Comparison of ENCODE assay signal across 1 cellular context in the genomic region with DNA sequence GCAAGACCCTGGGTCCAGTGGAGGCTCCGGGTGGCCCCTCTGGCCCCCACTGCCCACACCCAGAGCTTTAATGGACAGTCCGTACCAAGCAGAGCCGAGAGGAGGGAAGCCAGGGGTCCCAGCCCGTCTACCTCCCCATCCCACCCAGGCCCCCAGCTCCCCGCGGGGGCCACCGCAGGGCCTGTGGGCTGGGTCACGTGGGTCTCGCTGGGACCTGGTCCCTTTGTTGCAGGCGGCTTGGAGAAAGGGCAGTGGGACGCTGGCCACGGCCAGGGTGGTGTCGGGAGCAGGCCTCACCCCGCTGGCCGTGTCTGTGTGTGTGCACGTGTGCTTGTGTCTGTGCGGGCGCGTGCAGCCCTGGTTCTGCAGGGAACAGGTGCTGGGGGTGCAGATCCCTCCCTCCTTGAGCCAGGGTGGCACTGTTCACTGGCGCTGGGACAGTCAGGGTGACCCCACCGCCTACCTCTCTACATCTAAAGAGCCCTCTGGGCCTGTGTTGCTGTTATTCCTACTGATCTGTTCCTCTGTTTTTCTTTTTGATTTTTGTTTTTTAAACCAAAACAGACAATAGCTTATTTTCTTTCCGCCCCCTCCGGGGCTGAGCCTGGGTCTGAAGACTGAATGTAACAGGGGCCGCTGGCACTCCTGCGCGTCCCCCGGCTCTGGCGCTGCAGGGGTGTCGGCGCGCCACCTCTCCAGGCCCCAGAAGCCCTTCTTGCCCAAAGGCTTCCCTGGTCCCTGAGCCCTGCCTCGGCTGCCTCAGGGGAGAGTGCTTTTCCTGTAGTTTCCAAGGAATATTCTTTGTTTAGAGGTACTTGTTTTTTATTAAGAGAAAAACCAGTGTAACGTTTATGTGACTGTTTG.
A peak's percentile ranks its signal among the peaks of the same experiment; 100 is the strongest.
TF ChIP-seq lines count a peak whose summit lies in the region.

No MANE protein-coding gene starts in this region.

TF ChIP-seq in K562, 482 proteins besides CTCF, POLR2A, EP300 and RAD21 (continues in another document):
- TF ChIP-seq YY1 (IDR thresholded peaks at IDR 0.05; ENCODE audit: borderline replicate concordance in 1 of 3, control insufficient read depth in 1 of 3, extremely low read depth in 1 of 3, insufficient read depth in 3 of 3, insufficient read length in 1 of 3, insufficient replicate concordance in 2 of 3, low read depth in 1 of 3, low read length in 2 of 3) (peak in 1 of 3 experiments; percentile 5), ZBTB7A (IDR thresholded peaks at IDR 0.05; ENCODE audit: borderline replicate concordance, control insufficient read depth, low read depth, low read length) (no peak), POLR2AphosphoS5 (IDR thresholded peaks at IDR 0.05; ENCODE audit: control insufficient read depth, insufficient read depth, low read depth, low read length) (0 out of 2 replicates have a peak, but pooled peaks have one; percentile 29), ATF1 (CRISPR knock-in tag; IDR thresholded peaks at IDR 0.05) (peak; percentile 14; the same call in 1 of the 2 replicates), ATF1 (tag; IDR thresholded peaks at IDR 0.05) (no peak), ZNF282 (CRISPR knock-in tag; IDR thresholded peaks at IDR 0.05) (0 out of 2 replicates have a peak, but pooled peaks have one; percentile 26), POLR2B (IDR thresholded peaks at IDR 0.05; ENCODE audit: low read depth, partially characterized antibody) (peak; percentile 61), HMGN3 (IDR thresholded peaks at IDR 0.05; ENCODE audit: borderline replicate concordance, extremely low read depth, insufficient read length, low read depth, low read length) (peak; percentile 50), TGIF2 (CRISPR knock-in tag; IDR thresholded peaks at IDR 0.05) (peak; percentile 44; the same call in 1 of the 2 replicates), ZNF507 (tag; conservative IDR thresholded peaks at IDR 0.05) (no peak), BRCA1 (IDR thresholded peaks at IDR 0.05) (no peak), BRCA1 (CRISPR knock-in tag; IDR thresholded peaks at IDR 0.05) (peak; percentile 92; the same call in 1 of the 2 replicates), POLR2G (IDR thresholded peaks at IDR 0.05; ENCODE audit: low read depth, low read length) (peak; percentile 82), SREBF1 (IDR thresholded peaks at IDR 0.05; ENCODE audit: borderline replicate concordance, low read depth, low read length) (no peak), MEF2A (IDR thresholded peaks at IDR 0.05; ENCODE audit: control insufficient read depth, low read depth, low read length) (no peak), ZNF668 (CRISPR knock-in tag; IDR thresholded peaks at IDR 0.05) (0 out of 2 replicates have a peak, but pooled peaks have one; percentile 43), ZFX (CRISPR knock-in tag; IDR thresholded peaks at IDR 0.05) (0 out of 2 replicates have a peak, but pooled peaks have one; percentile 21), MTA3 (IDR thresholded peaks at IDR 0.05; ENCODE audit: borderline replicate concordance) (peak; percentile 26), FOXK2 (conservative IDR thresholded peaks at IDR 0.05 in 1 of 2, IDR thresholded peaks at IDR 0.05 in 1 of 2; ENCODE audit: low read depth in 2 of 2) (no peak), CBX1 (IDR thresholded peaks at IDR 0.05; ENCODE audit: low read depth) (peak; percentile 33; the same call in 1 of the 2 replicates), FOXA3 (CRISPR knock-in tag; conservative IDR thresholded peaks at IDR 0.05 in 1 of 2, IDR thresholded peaks at IDR 0.05 in 1 of 2) (peak in 1 of 2 experiments; percentile 62; a peak in 1 of 4 replicates), ZNF143 (CRISPR knock-in tag; IDR thresholded peaks at IDR 0.05) (peak; percentile 36; the same call in 1 of the 2 replicates), FOXP1 (CRISPR knock-in tag; IDR thresholded peaks at IDR 0.05) (0 out of 2 replicates have a peak, but pooled peaks have one; percentile 57), SUPT5H (IDR thresholded peaks at IDR 0.05) (0 out of 2 replicates have a peak, but pooled peaks have one; percentile 57), FOXM1 (IDR thresholded peaks at IDR 0.05; ENCODE audit: low read depth) (no peak), FOXM1 (CRISPR knock-in tag; IDR thresholded peaks at IDR 0.05; ENCODE audit: low read depth) (no peak), ZNF431 (CRISPR knock-in tag; IDR thresholded peaks at IDR 0.05) (peak; percentile 23; the same call in 1 of the 2 replicates), GABPB2 (CRISPR knock-in tag; conservative IDR thresholded peaks at IDR 0.05) (0 out of 2 replicates have a peak, but pooled peaks have one; percentile 50), TAF15 (IDR thresholded peaks at IDR 0.05; ENCODE audit: low read depth, low read length) (peak; percentile 50; the same call in 1 of the 2 replicates), ELF2 (CRISPR knock-in tag; IDR thresholded peaks at IDR 0.05) (no peak), TEAD4 (IDR thresholded peaks at IDR 0.05; ENCODE audit: low read length) (no peak), TEAD4 (CRISPR knock-in tag; IDR thresholded peaks at IDR 0.05; ENCODE audit: borderline replicate concordance) (0 out of 2 replicates have a peak, but pooled peaks have one; percentile 35), CEBPG (CRISPR knock-in tag; IDR thresholded peaks at IDR 0.05) (peak; percentile 34; the same call in 1 of the 2 replicates), CEBPG (tag; conservative IDR thresholded peaks at IDR 0.05 in 1 of 2, IDR thresholded peaks at IDR 0.05 in 1 of 2) (no peak), SIN3A (IDR thresholded peaks at IDR 0.05; ENCODE audit: borderline replicate concordance in 2 of 2, control insufficient read depth in 1 of 2, low read depth in 2 of 2, low read length in 2 of 2) (no peak), ZC3H8 (IDR thresholded peaks at IDR 0.05) (no peak), CTBP1 (IDR thresholded peaks at IDR 0.05; ENCODE audit: borderline replicate concordance) (no peak), NUFIP1 (IDR thresholded peaks at IDR 0.05; ENCODE audit: partially characterized antibody) (no peak), MED1 (CRISPR knock-in tag; IDR thresholded peaks at IDR 0.05; ENCODE audit: borderline replicate concordance) (0 out of 2 replicates have a peak, but pooled peaks have one; percentile 82), CREB1 (IDR thresholded peaks at IDR 0.05) (0 out of 2 replicates have a peak, but pooled peaks have one; percentile 29), CREB1 (CRISPR knock-in tag; IDR thresholded peaks at IDR 0.05) (no peak), MYNN (IDR thresholded peaks at IDR 0.05) (peak; percentile 16), MYNN (CRISPR knock-in tag; IDR thresholded peaks at IDR 0.05) (no peak)
- TF ChIP-seq, protein P1, sequence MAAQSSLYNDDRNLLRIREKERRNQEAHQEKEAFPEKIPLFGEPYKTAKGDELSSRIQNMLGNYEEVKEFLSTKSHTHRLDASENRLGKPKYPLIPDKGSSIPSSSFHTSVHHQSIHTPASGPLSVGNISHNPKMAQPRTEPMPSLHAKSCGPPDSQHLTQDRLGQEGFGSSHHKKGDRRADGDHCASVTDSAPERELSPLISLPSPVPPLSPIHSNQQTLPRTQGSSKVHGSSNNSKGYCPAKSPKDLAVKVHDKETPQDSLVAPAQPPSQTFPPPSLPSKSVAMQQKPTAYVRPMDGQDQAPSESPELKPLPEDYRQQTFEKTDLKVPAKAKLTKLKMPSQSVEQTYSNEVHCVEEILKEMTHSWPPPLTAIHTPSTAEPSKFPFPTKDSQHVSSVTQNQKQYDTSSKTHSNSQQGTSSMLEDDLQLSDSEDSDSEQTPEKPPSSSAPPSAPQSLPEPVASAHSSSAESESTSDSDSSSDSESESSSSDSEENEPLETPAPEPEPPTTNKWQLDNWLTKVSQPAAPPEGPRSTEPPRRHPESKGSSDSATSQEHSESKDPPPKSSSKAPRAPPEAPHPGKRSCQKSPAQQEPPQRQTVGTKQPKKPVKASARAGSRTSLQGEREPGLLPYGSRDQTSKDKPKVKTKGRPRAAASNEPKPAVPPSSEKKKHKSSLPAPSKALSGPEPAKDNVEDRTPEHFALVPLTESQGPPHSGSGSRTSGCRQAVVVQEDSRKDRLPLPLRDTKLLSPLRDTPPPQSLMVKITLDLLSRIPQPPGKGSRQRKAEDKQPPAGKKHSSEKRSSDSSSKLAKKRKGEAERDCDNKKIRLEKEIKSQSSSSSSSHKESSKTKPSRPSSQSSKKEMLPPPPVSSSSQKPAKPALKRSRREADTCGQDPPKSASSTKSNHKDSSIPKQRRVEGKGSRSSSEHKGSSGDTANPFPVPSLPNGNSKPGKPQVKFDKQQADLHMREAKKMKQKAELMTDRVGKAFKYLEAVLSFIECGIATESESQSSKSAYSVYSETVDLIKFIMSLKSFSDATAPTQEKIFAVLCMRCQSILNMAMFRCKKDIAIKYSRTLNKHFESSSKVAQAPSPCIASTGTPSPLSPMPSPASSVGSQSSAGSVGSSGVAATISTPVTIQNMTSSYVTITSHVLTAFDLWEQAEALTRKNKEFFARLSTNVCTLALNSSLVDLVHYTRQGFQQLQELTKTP (IDR thresholded peaks at IDR 0.05; ENCODE audit: low read depth in 1 of 2, partially characterized antibody in 2 of 2) = no peak
- TF ChIP-seq, protein P2, sequence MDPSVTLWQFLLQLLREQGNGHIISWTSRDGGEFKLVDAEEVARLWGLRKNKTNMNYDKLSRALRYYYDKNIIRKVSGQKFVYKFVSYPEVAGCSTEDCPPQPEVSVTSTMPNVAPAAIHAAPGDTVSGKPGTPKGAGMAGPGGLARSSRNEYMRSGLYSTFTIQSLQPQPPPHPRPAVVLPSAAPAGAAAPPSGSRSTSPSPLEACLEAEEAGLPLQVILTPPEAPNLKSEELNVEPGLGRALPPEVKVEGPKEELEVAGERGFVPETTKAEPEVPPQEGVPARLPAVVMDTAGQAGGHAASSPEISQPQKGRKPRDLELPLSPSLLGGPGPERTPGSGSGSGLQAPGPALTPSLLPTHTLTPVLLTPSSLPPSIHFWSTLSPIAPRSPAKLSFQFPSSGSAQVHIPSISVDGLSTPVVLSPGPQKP (CRISPR knock-in tag; IDR thresholded peaks at IDR 0.05) = no peak
- TF ChIP-seq, protein P3, sequence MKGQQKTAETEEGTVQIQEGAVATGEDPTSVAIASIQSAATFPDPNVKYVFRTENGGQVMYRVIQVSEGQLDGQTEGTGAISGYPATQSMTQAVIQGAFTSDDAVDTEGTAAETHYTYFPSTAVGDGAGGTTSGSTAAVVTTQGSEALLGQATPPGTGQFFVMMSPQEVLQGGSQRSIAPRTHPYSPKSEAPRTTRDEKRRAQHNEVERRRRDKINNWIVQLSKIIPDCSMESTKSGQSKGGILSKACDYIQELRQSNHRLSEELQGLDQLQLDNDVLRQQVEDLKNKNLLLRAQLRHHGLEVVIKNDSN (CRISPR knock-in tag; IDR thresholded peaks at IDR 0.05) = peak; percentile 12; the same call in 1 of the 2 replicates
- TF ChIP-seq, protein P4, sequence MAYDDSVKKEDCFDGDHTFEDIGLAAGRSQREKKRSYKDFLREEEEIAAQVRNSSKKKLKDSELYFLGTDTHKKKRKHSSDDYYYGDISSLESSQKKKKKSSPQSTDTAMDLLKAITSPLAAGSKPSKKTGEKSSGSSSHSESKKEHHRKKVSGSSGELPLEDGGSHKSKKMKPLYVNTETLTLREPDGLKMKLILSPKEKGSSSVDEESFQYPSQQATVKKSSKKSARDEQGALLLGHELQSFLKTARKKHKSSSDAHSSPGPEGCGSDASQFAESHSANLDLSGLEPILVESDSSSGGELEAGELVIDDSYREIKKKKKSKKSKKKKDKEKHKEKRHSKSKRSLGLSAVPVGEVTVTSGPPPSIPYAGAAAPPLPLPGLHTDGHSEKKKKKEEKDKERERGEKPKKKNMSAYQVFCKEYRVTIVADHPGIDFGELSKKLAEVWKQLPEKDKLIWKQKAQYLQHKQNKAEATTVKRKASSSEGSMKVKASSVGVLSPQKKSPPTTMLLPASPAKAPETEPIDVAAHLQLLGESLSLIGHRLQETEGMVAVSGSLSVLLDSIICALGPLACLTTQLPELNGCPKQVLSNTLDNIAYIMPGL (CRISPR knock-in tag; IDR thresholded peaks at IDR 0.05) = no peak
- TF ChIP-seq, protein P5, sequence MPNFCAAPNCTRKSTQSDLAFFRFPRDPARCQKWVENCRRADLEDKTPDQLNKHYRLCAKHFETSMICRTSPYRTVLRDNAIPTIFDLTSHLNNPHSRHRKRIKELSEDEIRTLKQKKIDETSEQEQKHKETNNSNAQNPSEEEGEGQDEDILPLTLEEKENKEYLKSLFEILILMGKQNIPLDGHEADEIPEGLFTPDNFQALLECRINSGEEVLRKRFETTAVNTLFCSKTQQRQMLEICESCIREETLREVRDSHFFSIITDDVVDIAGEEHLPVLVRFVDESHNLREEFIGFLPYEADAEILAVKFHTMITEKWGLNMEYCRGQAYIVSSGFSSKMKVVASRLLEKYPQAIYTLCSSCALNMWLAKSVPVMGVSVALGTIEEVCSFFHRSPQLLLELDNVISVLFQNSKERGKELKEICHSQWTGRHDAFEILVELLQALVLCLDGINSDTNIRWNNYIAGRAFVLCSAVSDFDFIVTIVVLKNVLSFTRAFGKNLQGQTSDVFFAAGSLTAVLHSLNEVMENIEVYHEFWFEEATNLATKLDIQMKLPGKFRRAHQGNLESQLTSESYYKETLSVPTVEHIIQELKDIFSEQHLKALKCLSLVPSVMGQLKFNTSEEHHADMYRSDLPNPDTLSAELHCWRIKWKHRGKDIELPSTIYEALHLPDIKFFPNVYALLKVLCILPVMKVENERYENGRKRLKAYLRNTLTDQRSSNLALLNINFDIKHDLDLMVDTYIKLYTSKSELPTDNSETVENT (CRISPR knock-in tag; IDR thresholded peaks at IDR 0.05) = peak; percentile 38; the same call in 1 of the 2 replicates
- TF ChIP-seq, protein P6, sequence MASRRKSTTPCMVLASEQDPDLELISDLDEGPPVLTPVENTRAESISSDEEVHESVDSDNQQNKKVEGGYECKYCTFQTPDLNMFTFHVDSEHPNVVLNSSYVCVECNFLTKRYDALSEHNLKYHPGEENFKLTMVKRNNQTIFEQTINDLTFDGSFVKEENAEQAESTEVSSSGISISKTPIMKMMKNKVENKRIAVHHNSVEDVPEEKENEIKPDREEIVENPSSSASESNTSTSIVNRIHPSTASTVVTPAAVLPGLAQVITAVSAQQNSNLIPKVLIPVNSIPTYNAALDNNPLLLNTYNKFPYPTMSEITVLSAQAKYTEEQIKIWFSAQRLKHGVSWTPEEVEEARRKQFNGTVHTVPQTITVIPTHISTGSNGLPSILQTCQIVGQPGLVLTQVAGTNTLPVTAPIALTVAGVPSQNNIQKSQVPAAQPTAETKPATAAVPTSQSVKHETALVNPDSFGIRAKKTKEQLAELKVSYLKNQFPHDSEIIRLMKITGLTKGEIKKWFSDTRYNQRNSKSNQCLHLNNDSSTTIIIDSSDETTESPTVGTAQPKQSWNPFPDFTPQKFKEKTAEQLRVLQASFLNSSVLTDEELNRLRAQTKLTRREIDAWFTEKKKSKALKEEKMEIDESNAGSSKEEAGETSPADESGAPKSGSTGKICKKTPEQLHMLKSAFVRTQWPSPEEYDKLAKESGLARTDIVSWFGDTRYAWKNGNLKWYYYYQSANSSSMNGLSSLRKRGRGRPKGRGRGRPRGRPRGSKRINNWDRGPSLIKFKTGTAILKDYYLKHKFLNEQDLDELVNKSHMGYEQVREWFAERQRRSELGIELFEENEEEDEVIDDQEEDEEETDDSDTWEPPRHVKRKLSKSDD (conservative IDR thresholded peaks at IDR 0.05; ENCODE audit: low read length) = no peak
